In genomic region chr4:41409095-41409494, GRCh38 we compare ENCODE assay signal across 20 cellular contexts.
A peak's percentile ranks its signal among the peaks of the same experiment; 100 is the strongest.
DNase-seq lines count a peak whose midpoint lies in the region; ATAC-seq and TF ChIP-seq lines count a peak whose summit lies in the region.
"Had no signal": no experiment of that assay in that cellular context is flagged by ENCODE, and none has a peak within 500 bp of the region (broad histone marks: within the 10 kb centered on the region; RNA-seq: fewer than 3 reads in every experiment).

No MANE protein-coding gene starts in this region.

- H3K4me3 ChIP-seq in mammary epithelial cell (replicated peaks in 1 of 3; ENCODE audit: insufficient read depth in 1 of 3, low read depth in 2 of 3, low read length in 3 of 3) = no peak overlapping the region
- H3K4me3 ChIP-seq in Peyer's patch = no peak overlapping the region
- H3K4me3 ChIP-seq: GM23338, K562, PC-9 had no signal

- H3K9me3 Mint-ChIP-seq in MCF 10A (ENCODE audit: unreplicated experiment) = no peaks in the 10 kb centered on the region
- H3K9me3 Mint-ChIP-seq: GM23338 had no signal

- no peak for ATAC-seq in HG03095 (IDR thresholded peaks at IDR 0.05; ENCODE audit: unreplicated experiment)
- ATAC-seq: GM23338, HCT116, K562 had no signal

- H3K36me3 Mint-ChIP-seq in MCF 10A (ENCODE audit: insufficient read depth, unreplicated experiment) = peaks cover 6% of the 10 kb centered on the region
- H3K36me3 Mint-ChIP-seq: CD14-positive monocyte had no signal

- no peak overlapping the region for H2AFZ ChIP-seq in mammary epithelial cell (ENCODE audit: low read depth, low read length)
- H2AFZ ChIP-seq: GM23338, PC-9 had no signal

- H3K27ac Mint-ChIP-seq in MCF 10A (ENCODE audit: low read depth, unreplicated experiment) = peak overlapping the region; percentile 20
- H3K27ac Mint-ChIP-seq: CD14-positive monocyte, GM23338 had no signal

- in situ Hi-C loops in mammary epithelial cell (cut with MboI; ENCODE audit: low sequenced_read_pairs in 2 of 2) = no loop called here

- BruUV-seq in MCF 10A (replicated peaks; lab: Mats Ljungman, UMichigan) (no TSS peak), mammary epithelial cell (replicated peaks; lab: Mats Ljungman, UMichigan) (no TSS peak)

- POLR2A ChIA-PET in MCF 10A (lab: Yijun Ruan, JAX) = interaction anchor here (0.9 to 1.4 kb wide), 3 partner anchors 9 to 130 kb away, joined by 3 to 5 read pairs (median 4); no protein-coding TSS in a partner anchor

- no peak overlapping the region for H3K4me2 ChIP-seq in mammary epithelial cell (ENCODE audit: insufficient read depth, low read depth, low read length)
- H3K4me2 ChIP-seq: GM23338, PC-9 had no signal

- WGBS in mammary epithelial cell (ENCODE audit: low coverage, missing lambda C conversion rate) = 67% methylated on average over 2 of the region's 2 CpGs

- H3K9me3 ChIP-seq in mammary epithelial cell (replicated peaks; ENCODE audit: insufficient read depth, low read length) (no peaks in the 10 kb centered on the region), Peyer's patch (no peaks in the 10 kb centered on the region)

- no peak overlapping the region for H3K27ac ChIP-seq in mammary epithelial cell (ENCODE audit: insufficient read depth, low read depth, low read length)
- H3K27ac ChIP-seq in caudate nucleus (ENCODE audit: low read depth, low read length) = no peak overlapping the region
- H3K27ac ChIP-seq in Peyer's patch = no peak overlapping the region
- H3K27ac ChIP-seq: 22Rv1, PC-9 had no signal

- intact Hi-C loops in MCF 10A (cut with micrococcal nuclease) (no loop called here), mammary epithelial cell (cut with micrococcal nuclease) (no loop called here)

- DNase-seq in MCF 10A (ENCODE audit: unreplicated experiment) (peak; percentile 60), mammary epithelial cell (no peak), amniotic epithelial cell (ENCODE audit: low read depth) (peak; percentile 60), iris pigment epithelial cell (ENCODE audit: low read depth) (peak; percentile 62), caudate nucleus (lab: John Stamatoyannopoulos, UW) (no peak), Peyer's patch (no peak), COLO668 (lab: John Stamatoyannopoulos, UW; ENCODE audit: unreplicated experiment) (no peak)
- DNase-seq: DMS79 treated with DMSO at 0.1 percent for 48 hours, GDM1, NCI-H1417 treated with DMSO at 0.1 percent for 48 hours, NCI-H1930, NCI-H345, NCI-H524 treated with DMSO at 0.1 percent for 48 hours, PC-9 had no signal

- dilution Hi-C loops in mammary epithelial cell (cut with HindIII; ENCODE audit: low sequenced_read_pairs) = no loop called here

- no peak overlapping the region for H3K4me3 Mint-ChIP-seq in MCF 10A (ENCODE audit: unreplicated experiment)
- H3K4me3 Mint-ChIP-seq: CD14-positive monocyte, GM23338 had no signal

- H3K9ac ChIP-seq in mammary epithelial cell (ENCODE audit: insufficient read depth, low read length) = no peak overlapping the region

- H4K20me1 ChIP-seq in mammary epithelial cell (ENCODE audit: insufficient read depth, low read length) = no peaks in the 10 kb centered on the region

- H3K4me1 ChIP-seq in mammary epithelial cell (ENCODE audit: insufficient read depth, low read length) = no peaks in the 10 kb centered on the region
- H3K4me1 ChIP-seq in Peyer's patch = no peaks in the 10 kb centered on the region

- TF ChIP-seq POLR2A in Peyer's patch (IDR thresholded peaks at IDR 0.05) = no peak

- TF ChIP-seq CTCF in MCF 10A (IDR thresholded peaks at IDR 0.05; ENCODE audit: unreplicated experiment) (no peak), mammary epithelial cell (conservative IDR thresholded peaks at IDR 0.05 in 1 of 2, IDR thresholded peaks at IDR 0.05 in 1 of 2; ENCODE audit: extremely low read depth in 1 of 2, insufficient read depth in 1 of 2, low read depth in 1 of 2, low read length in 2 of 2) (no peak), Peyer's patch (IDR thresholded peaks at IDR 0.05) (no peak)

- H3K36me3 ChIP-seq in mammary epithelial cell (ENCODE audit: insufficient read depth, low read length) (no peaks in the 10 kb centered on the region), Peyer's patch (no peaks in the 10 kb centered on the region)

- H3K27me3 Mint-ChIP-seq in MCF 10A (ENCODE audit: insufficient read depth, unreplicated experiment) = no peaks in the 10 kb centered on the region

- peaks cover 35% of the 10 kb centered on the region for H3K4me1 Mint-ChIP-seq in MCF 10A (ENCODE audit: insufficient read depth, unreplicated experiment)

- H3K27me3 ChIP-seq in mammary epithelial cell (ENCODE audit: insufficient read depth, low read length) (no peaks in the 10 kb centered on the region), Peyer's patch (no peaks in the 10 kb centered on the region)

- CTCF ChIA-PET in MCF 10A (lab: Yijun Ruan, JAX) = interaction anchor here (0.5 to 0.6 kb wide), 2 partner anchors 984 to 1556 kb away, joined by 3 read pairs; no protein-coding TSS in a partner anchor
- CTCF ChIA-PET in mammary epithelial cell (lab: Charles Lee; ENCODE audit: low non-redundant PET) = no interaction called here

- no peaks in the 10 kb centered on the region for H3K79me2 ChIP-seq in mammary epithelial cell (ENCODE audit: insufficient read depth, low read length)

Comparison
In these comparisons a context has a peak if more than half of its experiments do, and no peak if none do; other contexts are left out.
1. DNase-seq: peak in MCF 10A (single experiment), amniotic epithelial cell (single experiment) and iris pigment epithelial cell (single experiment); none in mammary epithelial cell (single experiment), caudate nucleus (0 of 61), Peyer's patch (0 of 3) and COLO668 (single experiment).